Comparison of ENCODE assay signal across 9 cellular contexts in genomic region chr1:145977486-145978476, GRCh38. TPM values are rescaled to one million over a fixed set of nuclear protein-coding genes. Genes with fewer than 3 reads are reported as not detected.
DNase-seq lines count a peak whose midpoint lies in the region; ATAC-seq and TF ChIP-seq lines count a peak whose summit lies in the region.
"Had no signal": no experiment of that assay in that cellular context is flagged by ENCODE, and none has a peak within 500 bp of the region (broad histone marks: within the 10 kb centered on the region; RNA-seq: fewer than 3 reads in every experiment).

No MANE protein-coding gene starts in this region.

- TF ChIP-seq POLR2A in tibial nerve (IDR thresholded peaks at IDR 0.05) = no peak

- ATAC-seq in GM18520 (IDR thresholded peaks at IDR 0.05; ENCODE audit: unreplicated experiment) = no peak

- H3K27ac Mint-ChIP-seq in activated T-helper 2 cell treated with anti-CD3 and anti-CD28 coated beads, Interferon-gamma antibody, Interleukin-2, Interleukin-4, amounts not matched to agents 10 μg/mL and 5 μg/mL and 100 μg/mL, durations not matched to agents 14 hours and 24 hours and 36 hours = no peak overlapping the region
- no peak overlapping the region for H3K27ac Mint-ChIP-seq in nephron progenitor cell

- H3K4me3 ChIP-seq in tibial nerve = peak overlapping the region in 1 of 4 donors; percentile 39

- H3K9me3 Mint-ChIP-seq in activated T-helper 2 cell treated with anti-CD3 and anti-CD28 coated beads, Interferon-gamma antibody, Interleukin-2, Interleukin-4, amounts not matched to agents 10 μg/mL and 5 μg/mL and 100 μg/mL, durations not matched to agents 14 hours and 24 hours and 36 hours = no peaks in the 10 kb centered on the region
- no peaks in the 10 kb centered on the region for H3K9me3 Mint-ChIP-seq in nephron progenitor cell

- DNase-seq in GDM1 (lab: John Stamatoyannopoulos, UW) (peak; percentile 77), LoVo (ENCODE audit: low spot score) (peak; percentile 87), RWPE1 (ENCODE audit: low spot score) (peak; percentile 79), fibroblast of the conjunctiva (ENCODE audit: low read depth) (peak; percentile 85), nephron progenitor cell (peak; percentile 65), tibial nerve (ENCODE audit: low spot score in 2 of 2) (peak; percentile 74 to 81)
- peak; percentile 60 for DNase-seq in activated T-helper 2 cell treated with anti-CD3 and anti-CD28 coated beads, Interferon-gamma antibody, Interleukin-2, Interleukin-4, amounts not matched to agents 10 μg/mL and 5 μg/mL and 100 μg/mL, durations not matched to agents 14 hours and 24 hours and 36 hours (ENCODE audit: low spot score)

- peaks cover 0 to 56% (median 49%) of the 10 kb centered on the region in 4 donors for H3K4me1 ChIP-seq in tibial nerve

- peaks cover 0 to 9% (median 0%) of the 10 kb centered on the region in 3 donors for H3K36me3 ChIP-seq in tibial nerve

- peak in 1 of 2 donors; percentile 88 for TF ChIP-seq EP300 in tibial nerve (IDR thresholded peaks at IDR 0.05)

- H3K9me3 ChIP-seq in tibial nerve = no peaks in the 10 kb centered on the region

- intact Hi-C loops in activated T-helper 2 cell treated with anti-CD3 and anti-CD28 coated beads, Interferon-gamma antibody, Interleukin-2, Interleukin-4, amounts not matched to agents 10 μg/mL and 5 μg/mL and 100 μg/mL, durations not matched to agents 14 hours and 24 hours and 36 hours (cut with micrococcal nuclease) = loop anchor here (1.0 kb wide), 2 partner anchors 30 to 36 kb away; no protein-coding TSS in a partner anchor

- POLR2A ChIA-PET in RWPE1 (lab: Yijun Ruan, JAX; ENCODE audit: low non-redundant PET) = no interaction called here

- H3K27me3 ChIP-seq in tibial nerve = no peaks in the 10 kb centered on the region

- TF ChIP-seq CTCF in RWPE1 (conservative IDR thresholded peaks at IDR 0.05; ENCODE audit: low read depth) = peak; percentile 85
- TF ChIP-seq CTCF in nephron progenitor cell (IDR thresholded peaks at IDR 0.05) = peak; percentile 80
- TF ChIP-seq CTCF in tibial nerve (IDR thresholded peaks at IDR 0.05) = peak; percentile 73 to 95 (median 79)

- 12 to 16% methylated on average over 9 of the region's 9 CpGs for WGBS in tibial nerve, 2 donors

- H3K36me3 Mint-ChIP-seq in activated T-helper 2 cell treated with anti-CD3 and anti-CD28 coated beads, Interferon-gamma antibody, Interleukin-2, Interleukin-4, amounts not matched to agents 10 μg/mL and 5 μg/mL and 100 μg/mL, durations not matched to agents 14 hours and 24 hours and 36 hours (ENCODE audit: low read depth) = no peaks in the 10 kb centered on the region
- H3K36me3 Mint-ChIP-seq in nephron progenitor cell (ENCODE audit: low read depth) = no peaks in the 10 kb centered on the region

- H3K4me3 Mint-ChIP-seq in activated T-helper 2 cell treated with anti-CD3 and anti-CD28 coated beads, Interferon-gamma antibody, Interleukin-2, Interleukin-4, amounts not matched to agents 10 μg/mL and 5 μg/mL and 100 μg/mL, durations not matched to agents 14 hours and 24 hours and 36 hours (ENCODE audit: low read depth) = peak overlapping the region; percentile 43
- peak overlapping the region; percentile 70 for H3K4me3 Mint-ChIP-seq in nephron progenitor cell

- CTCF ChIA-PET in RWPE1 (lab: Yijun Ruan, JAX) = interaction anchor here (0.5 to 5.6 kb wide), 25 partner anchors 9 to 220 kb away, joined by 3 to 54 read pairs (median 4); partner anchors contain the start of gene NUDT17

- H3K27me3 Mint-ChIP-seq in activated T-helper 2 cell treated with anti-CD3 and anti-CD28 coated beads, Interferon-gamma antibody, Interleukin-2, Interleukin-4, amounts not matched to agents 10 μg/mL and 5 μg/mL and 100 μg/mL, durations not matched to agents 14 hours and 24 hours and 36 hours (ENCODE audit: low read depth) = no peaks in the 10 kb centered on the region
- no peaks in the 10 kb centered on the region for H3K27me3 Mint-ChIP-seq in nephron progenitor cell (ENCODE audit: low read depth, poor library complexity)

- H3K4me1 Mint-ChIP-seq in activated T-helper 2 cell treated with anti-CD3 and anti-CD28 coated beads, Interferon-gamma antibody, Interleukin-2, Interleukin-4, amounts not matched to agents 10 μg/mL and 5 μg/mL and 100 μg/mL, durations not matched to agents 14 hours and 24 hours and 36 hours (ENCODE audit: low read depth) = peaks cover 23% of the 10 kb centered on the region
- H3K4me1 Mint-ChIP-seq in nephron progenitor cell = peaks cover 10% of the 10 kb centered on the region

- H3K27ac ChIP-seq in RWPE1 = peak overlapping the region; percentile 22; the same call in 1 of the 2 replicates
- H3K27ac ChIP-seq in tibial nerve = peak overlapping the region; percentile 92 to 99 (median 94)

RNA-seq across cellular contexts. Expression of gene POLR3GL, which starts 13.3 kb away (rescaled TPM):
- 13.2 and 14.7 TPM in 2 replicates for total RNA-seq in activated T-helper 2 cell treated with anti-CD3 and anti-CD28 coated beads, Interferon-gamma antibody, Interleukin-2, Interleukin-4, amounts not matched to agents 10 μg/mL and 5 μg/mL and 100 μg/mL, durations not matched to agents 14 hours and 24 hours and 36 hours
- 10 to 100 TPM; 20.1 to 33.1 (median 28.9) TPM for total RNA-seq in tibial nerve

RNA-seq across cellular contexts. Expression of gene ANKRD34A, which starts 13.4 kb away (rescaled TPM):
- 4.1 TPM in 2 replicates for total RNA-seq in activated T-helper 2 cell treated with anti-CD3 and anti-CD28 coated beads, Interferon-gamma antibody, Interleukin-2, Interleukin-4, amounts not matched to agents 10 μg/mL and 5 μg/mL and 100 μg/mL, durations not matched to agents 14 hours and 24 hours and 36 hours
- total RNA-seq in tibial nerve = 1 to 10 TPM in 2 of 4 donors, under 1 TPM in 2; 0.39 to 2.4 (median 1.3) TPM

RNA-seq across cellular contexts. Expression of gene TXNIP, which starts 18.6 kb away (rescaled TPM):
- 37.8 and 39.1 TPM in 2 replicates for total RNA-seq in activated T-helper 2 cell treated with anti-CD3 and anti-CD28 coated beads, Interferon-gamma antibody, Interleukin-2, Interleukin-4, amounts not matched to agents 10 μg/mL and 5 μg/mL and 100 μg/mL, durations not matched to agents 14 hours and 24 hours and 36 hours
- 1,000 to 10,000 TPM; 1,863 to 2,525 (median 2,185) TPM for total RNA-seq in tibial nerve

RNA-seq across cellular contexts. Expression of gene LIX1L, which starts 20.0 kb away (rescaled TPM):
- total RNA-seq in activated T-helper 2 cell treated with anti-CD3 and anti-CD28 coated beads, Interferon-gamma antibody, Interleukin-2, Interleukin-4, amounts not matched to agents 10 μg/mL and 5 μg/mL and 100 μg/mL, durations not matched to agents 14 hours and 24 hours and 36 hours = 38.1 and 39.4 TPM in 2 replicates
- 10 to 100 TPM; 30.8 to 57.1 (median 41.5) TPM for total RNA-seq in tibial nerve

RNA-seq across cellular contexts. Expression of gene HJV, which starts 43.8 kb away (rescaled TPM):
- total RNA-seq in activated T-helper 2 cell treated with anti-CD3 and anti-CD28 coated beads, Interferon-gamma antibody, Interleukin-2, Interleukin-4, amounts not matched to agents 10 μg/mL and 5 μg/mL and 100 μg/mL, durations not matched to agents 14 hours and 24 hours and 36 hours = not detected in 2 replicates
- not detected for total RNA-seq in tibial nerve
- total RNA-seq: mononuclear cell had no signal

Comparison
In these comparisons a context has a peak if more than half of its experiments do, and no peak if none do; other contexts are left out.
1. RNA of gene TXNIP, which starts 18.6 kb away (total RNA-seq): 1,863 to 2,525 TPM in tibial nerve; 37.8 to 39.1 TPM in activated T-helper 2 cell treated with anti-CD3 and anti-CD28 coated beads, Interferon-gamma antibody, Interleukin-2, Interleukin-4, amounts not matched to agents 10 μg/mL and 5 μg/mL and 100 μg/mL, durations not matched to agents 14 hours and 24 hours and 36 hours; every median in the first group is over 10 times any median in the second.
2. Peak in every context shown above with its lines, with median percentiles within 50 percentile points of each other: DNase-seq and CTCF ChIP-seq.